6 cellular contexts compared by ENCODE assay signal in the genomic region with DNA sequence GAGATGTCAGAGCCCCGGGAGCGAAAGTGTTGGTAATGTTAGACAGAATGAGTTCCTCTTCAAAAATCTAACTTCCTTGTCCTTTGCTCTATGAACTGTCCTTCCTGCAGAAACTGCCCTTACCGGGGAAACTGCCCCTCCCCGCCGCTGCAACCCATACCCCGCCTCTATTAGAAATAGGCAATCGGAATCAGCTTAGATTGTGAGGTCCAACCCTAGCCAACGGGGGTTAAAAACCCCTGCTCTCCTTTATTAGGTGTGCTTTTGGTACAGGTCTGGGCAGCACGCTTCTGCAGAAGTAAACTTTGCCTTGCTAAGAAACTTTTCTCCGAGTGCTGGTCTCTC. TPM values are rescaled to one million over a fixed set of nuclear protein-coding genes. Genes with fewer than 3 reads are reported as not detected.
DNase-seq lines count a peak whose midpoint lies in the region; ATAC-seq, FAIRE-seq and TF ChIP-seq lines count a peak whose summit lies in the region.

No MANE protein-coding gene starts in this region.

- no peaks in the 10 kb centered on the region for H3K79me1 ChIP-seq in H1 (ENCODE audit: low read depth, low read length)

- BruUV-seq in Caco-2 (replicated peaks; lab: Mats Ljungman, UMichigan), result TSS peak; percentile 79

- H4K20me1 ChIP-seq in MM.1S (ENCODE audit: insufficient read depth, low read length) (no peaks in the 10 kb centered on the region), H1 (replicated peaks in 1 of 2; ENCODE audit: control insufficient read depth in 1 of 2, insufficient read depth in 2 of 2, low read length in 2 of 2) (no peaks in the 10 kb centered on the region)

- H3K36me3 ChIP-seq in Caco-2 (ENCODE audit: control insufficient read depth, insufficient read depth, low read length) (no peaks in the 10 kb centered on the region), MM.1S (replicated peaks; ENCODE audit: insufficient read depth, low read length) (no peaks in the 10 kb centered on the region), H1 (ENCODE audit: control insufficient read depth in 2 of 4, insufficient read depth in 4 of 4, low read length in 3 of 4) (peaks cover 4 to 11% (median 8%) of the 10 kb centered on the region in 4 experiments; a peak in 5 of 8 replicates), skeletal muscle satellite cell (ENCODE audit: insufficient read depth, low read length) (peaks cover 17% of the 10 kb centered on the region)

- no peak overlapping the region for H4K91ac ChIP-seq in H1 (replicated peaks; ENCODE audit: insufficient read length, low read length)

- H3K23ac ChIP-seq in H1 (ENCODE audit: insufficient read length), result no peak overlapping the region

- no peak overlapping the region for H2BK20ac ChIP-seq in H1 (ENCODE audit: low read length)

- H3K4me3 ChIP-seq in Caco-2 (ENCODE audit: low read depth, low read length), result peak overlapping the region; percentile 40
- H3K4me3 ChIP-seq in MM.1S (ENCODE audit: low read length), result peak overlapping the region; percentile 79
- H3K4me3 ChIP-seq in H1 (ENCODE audit: extremely low read depth in 1 of 4, insufficient read depth in 2 of 4, low read depth in 3 of 4, low read length in 4 of 4), result peak overlapping the region; percentile 24 to 72 (median 54)
- H3K4me3 ChIP-seq in skeletal muscle satellite cell (ENCODE audit: low read length), result peak overlapping the region; percentile 68

- H3K4me1 ChIP-seq in Caco-2 (peaks cover 9% of the 10 kb centered on the region), MM.1S (ENCODE audit: low read length) (no peaks in the 10 kb centered on the region), H1 (replicated peaks in 1 of 4; ENCODE audit: control insufficient read depth in 3 of 4, insufficient read depth in 4 of 4, low read length in 3 of 4) (no peaks in the 10 kb centered on the region), skeletal muscle satellite cell (ENCODE audit: control insufficient read depth, insufficient read depth, low read length) (peaks cover 15% of the 10 kb centered on the region)

- no peaks in the 10 kb centered on the region for H3K9me2 ChIP-seq in MM.1S (replicated peaks; ENCODE audit: insufficient read depth, low read length)

- H3K36me3 Mint-ChIP-seq in Caco-2 (ENCODE audit: insufficient read depth, unreplicated experiment), result peaks cover 7% of the 10 kb centered on the region

- peak overlapping the region; percentile 80 for H3K27ac Mint-ChIP-seq in Caco-2 (ENCODE audit: unreplicated experiment)

- H3K79me2 ChIP-seq in MM.1S (ENCODE audit: low read length) (no peaks in the 10 kb centered on the region), H1 (ENCODE audit: control insufficient read depth in 1 of 2, insufficient read depth in 2 of 2, low read length in 2 of 2) (no peaks in the 10 kb centered on the region)

- H2BK15ac ChIP-seq in H1 (ENCODE audit: low read length), result peak overlapping the region; percentile 63; the same call in 1 of the 2 replicates

- H3K9me3 Mint-ChIP-seq in Caco-2 (ENCODE audit: unreplicated experiment), result no peaks in the 10 kb centered on the region

- no peak overlapping the region for H2BK12ac ChIP-seq in H1 (ENCODE audit: low read depth, low read length)

- H4K5ac ChIP-seq in H1 (ENCODE audit: insufficient read length, low read depth, low read length), result no peak overlapping the region

- H2BK120ac ChIP-seq in H1 (replicated peaks; ENCODE audit: low read depth, low read length), result no peak overlapping the region

- peaks cover 13% of the 10 kb centered on the region for H3F3A ChIP-seq in MM.1S (ENCODE audit: insufficient read depth, low read length)

- H3K9me3 ChIP-seq in Caco-2 (no peaks in the 10 kb centered on the region), MM.1S (replicated peaks; ENCODE audit: insufficient read depth, low read length) (no peaks in the 10 kb centered on the region), H1 (ENCODE audit: insufficient read depth in 2 of 2, low read depth in 1 of 2, low read length in 1 of 2) (no peaks in the 10 kb centered on the region), skeletal muscle satellite cell (replicated peaks; ENCODE audit: low read length) (no peaks in the 10 kb centered on the region)

- no peak for TF ChIP-seq POLR2A in H1 (IDR thresholded peaks at IDR 0.05; ENCODE audit: control extremely low read depth in 1 of 2, low read depth in 2 of 2, low read length in 2 of 2)

- 8% methylated on average over 10 of the region's 10 CpGs; no CpG with 5 or more reads in 1 of the 2 experiments for whole genome bisulfite sequencing in H1 (ENCODE audit: extremely low coverage in 1 of 2, insufficient coverage in 1 of 2, insufficient read length in 1 of 2, insufficient replicate concordance in 2 of 2, low coverage in 1 of 2, low lambda C conversion rate in 2 of 2, missing lambda C conversion rate in 1 of 2), 2 experiments

- H4K8ac ChIP-seq in H1 (ENCODE audit: extremely low read depth, insufficient read depth, low read length), result peak overlapping the region; percentile 72; the same call in 1 of the 2 replicates

- ATAC-seq in GM19463 (IDR thresholded peaks at IDR 0.05; ENCODE audit: unreplicated experiment), result no peak

- TF ChIP-seq RAD21 in H1 (IDR thresholded peaks at IDR 0.05 in 1 of 2, conservative IDR thresholded peaks at IDR 0.05 in 1 of 2; ENCODE audit: low read depth in 2 of 2, low read length in 2 of 2), result no peak

- H3K14ac ChIP-seq in H1 (ENCODE audit: insufficient read length), result no peak overlapping the region

- H3K27ac ChIP-seq in MM.1S (ENCODE audit: low read length) (peak overlapping the region; percentile 78; the same call in 1 of the 2 replicates), H1 (ENCODE audit: low read depth, low read length) (peak overlapping the region; percentile 40; the same call in 1 of the 2 replicates)

- H3K27me3 ChIP-seq in Caco-2 (replicated peaks; ENCODE audit: control insufficient read depth, insufficient read depth, low read length) (no peaks in the 10 kb centered on the region), MM.1S (replicated peaks; ENCODE audit: insufficient read depth, low read length) (no peaks in the 10 kb centered on the region), H1 (replicated peaks in 1 of 4; ENCODE audit: control insufficient read depth in 3 of 4, extremely low read depth in 1 of 4, insufficient read depth in 3 of 4, low read length in 3 of 4) (no peaks in the 10 kb centered on the region), skeletal muscle satellite cell (ENCODE audit: control insufficient read depth, insufficient read depth, low read length) (no peaks in the 10 kb centered on the region)

- no peak overlapping the region for H3K4ac ChIP-seq in H1 (replicated peaks; ENCODE audit: insufficient read length, low read depth, low read length)

- peak overlapping the region; percentile 82 for H2BK5ac ChIP-seq in H1 (ENCODE audit: low read depth, low read length)

- H2AK5ac ChIP-seq in H1 (ENCODE audit: low read depth, low read length), result no peak overlapping the region

- H3K56ac ChIP-seq in H1 (replicated peaks; ENCODE audit: insufficient read length, low read depth, low read length), result no peak overlapping the region

- no peaks in the 10 kb centered on the region for H3K27me3 Mint-ChIP-seq in Caco-2 (ENCODE audit: insufficient read depth, unreplicated experiment)

- TF ChIP-seq EP300 in H1 (IDR thresholded peaks at IDR 0.05; ENCODE audit: borderline replicate concordance in 1 of 2, low read depth in 2 of 2, low read length in 2 of 2), result no peak

- POLR2A ChIA-PET in Caco-2 (lab: Charles Lee) (interaction anchor here (0.5 to 1.6 kb wide), 6 partner anchors 12 to 1779 kb away, joined by 4 to 10 read pairs (median 6); partner anchors contain the start of genes CAPNS1, POLR2I, SIPA1L3 and TBCB), H1 (lab: Charles Lee; ENCODE audit: partially characterized antibody) (interaction anchor here (0.5 to 5.0 kb wide), 19 partner anchors 8 to 1778 kb away, joined by 3 to 45 read pairs (median 4); partner anchors contain the start of genes CAPNS1, OVOL3, POLR2I and TBCB)

- H3K23me2 ChIP-seq in H1 (ENCODE audit: low read depth, low read length), result no peaks in the 10 kb centered on the region; the same call in 1 of the 2 replicates

- no peak overlapping the region for H3K18ac ChIP-seq in H1 (ENCODE audit: extremely low read depth, low read length)

- H3K9ac ChIP-seq in MM.1S (ENCODE audit: low read length) (peak overlapping the region; percentile 69), H1 (replicated peaks in 1 of 4; ENCODE audit: extremely low read depth in 1 of 4, low read depth in 3 of 4, low read length in 3 of 4) (peak overlapping the region in 3 of 4 experiments; percentile 31 to 65 (median 57); a peak in 5 of 7 replicates), skeletal muscle satellite cell (ENCODE audit: low read depth, low read length) (peak overlapping the region; percentile 83)

- no peak for FAIRE-seq in H1 (lab: Jason Lieb, UNC)

- peaks cover 13% of the 10 kb centered on the region for H3K4me1 Mint-ChIP-seq in Caco-2 (ENCODE audit: low read depth, unreplicated experiment)

- H3K4me2 ChIP-seq in MM.1S (ENCODE audit: low read depth, low read length) (peak overlapping the region; percentile 95), H1 (ENCODE audit: insufficient read depth in 1 of 2, low read depth in 2 of 2, low read length in 2 of 2) (peak overlapping the region; percentile 36 to 76), skeletal muscle satellite cell (ENCODE audit: low read length) (peak overlapping the region; percentile 91)

- no peak for TF ChIP-seq CTCF in Caco-2 (IDR thresholded peaks at IDR 0.05; ENCODE audit: insufficient read depth in 1 of 2, low read depth in 1 of 2, low read length in 1 of 2, severe bottlenecking in 1 of 2, unreplicated experiment in 1 of 2)
- TF ChIP-seq CTCF in MM.1S (IDR thresholded peaks at IDR 0.05; ENCODE audit: low read length), result no peak
- no peak for TF ChIP-seq CTCF in H1 (IDR thresholded peaks at IDR 0.05; ENCODE audit: control extremely low read depth in 1 of 3, insufficient read depth in 1 of 3, low read depth in 1 of 3, low read length in 3 of 3)

- DNase-seq in Caco-2 (peak; percentile 59 to 62), MM.1S (peak; percentile 20), H1 (ENCODE audit: low read depth in 1 of 2, low spot score in 2 of 2) (no peak), NCI-H774 (lab: John Stamatoyannopoulos, UW) (no peak)

- intact Hi-C loops in Caco-2 (cut with micrococcal nuclease; ENCODE audit: unreplicated experiment), result loop anchor here (1.0 kb wide), 1 partner anchor 11 kb away; no protein-coding TSS in a partner anchor

- peak overlapping the region; percentile 81 for H3K4me3 Mint-ChIP-seq in Caco-2 (ENCODE audit: unreplicated experiment)

- CTCF ChIA-PET in Caco-2 (lab: Charles Lee), result interaction anchor here (0.6 to 2.5 kb wide), 16 partner anchors 10 to 445 kb away, joined by 3 to 27 read pairs (median 4); partner anchors contain the start of genes ALKBH6, CAPNS1, POLR2I and TBCB
- CTCF ChIA-PET in H1 (lab: Charles Lee; ENCODE audit: partially characterized antibody), result interaction anchor here (0.6 to 9.1 kb wide), 24 partner anchors 9 to 1127 kb away, joined by 3 to 157 read pairs (median 4); partner anchors contain the start of genes CAPNS1, POLR2I, TBCB and ZNF146

- peak overlapping the region; percentile 98 for H2AFZ ChIP-seq in MM.1S (ENCODE audit: low read length)
- H2AFZ ChIP-seq in H1 (ENCODE audit: low read length), result 0 out of 2 replicates have a peak overlapping the region, but pooled peaks have one; percentile 12

RNA-seq across cellular contexts. Expression of gene CAPNS1, which starts 11.5 kb away (rescaled TPM):
- 480 and 489 TPM in 2 replicates for total RNA-seq in Caco-2 (2022)
- 382 and 386 TPM in 2 replicates for total RNA-seq in H1 (2021; fragmentation: NEBNext Ultra II Directional; extraction: Animal tissue kit (Norgen Biotek cat#: 25700))
- polyA plus RNA-seq in H1 (2011; rRNA removed), result 438 and 448 TPM in 2 replicates
- 311 TPM for polyA plus RNA-seq in H1 (2011; cell fraction: cytosol; rRNA removed)
- 321 TPM for polyA plus RNA-seq in H1 (2011; cell fraction: nucleus; rRNA removed)
- polyA plus RNA-seq in H1 (2012, experiment 1 of 2), result 410 to 468 TPM (median 461 TPM) in 4 replicates
- 404 TPM for polyA plus RNA-seq in H1 (2012, experiment 2 of 2)
- polyA plus RNA-seq in H1 (2013, experiment 1 of 2), result 301 TPM
- 319 TPM for polyA plus RNA-seq in H1 (2013, experiment 2 of 2)
- polyA minus RNA-seq in H1 (2011; rRNA and poly(A)+ RNA removed), result 347 and 394 TPM in 2 replicates
- polyA minus RNA-seq in H1 (2011; cell fraction: cytosol; rRNA and poly(A)+ RNA removed), result 167 TPM
- polyA minus RNA-seq in H1 (2011; cell fraction: nucleus; rRNA and poly(A)+ RNA removed), result 90.7 TPM
- 257 and 281 TPM in 2 replicates for total RNA-seq in skeletal muscle satellite cell (2012; rRNA removed)

RNA-seq across cellular contexts. Expression of gene TBCB, which starts 13.1 kb away (rescaled TPM):
- 173 and 191 TPM in 2 replicates for total RNA-seq in Caco-2 (2022)
- total RNA-seq in H1 (2021; fragmentation: NEBNext Ultra II Directional; extraction: Animal tissue kit (Norgen Biotek cat#: 25700)), result 153 and 168 TPM in 2 replicates
- 286 and 367 TPM in 2 replicates for polyA plus RNA-seq in H1 (2011; rRNA removed)
- polyA plus RNA-seq in H1 (2011; cell fraction: cytosol; rRNA removed), result 316 TPM
- polyA plus RNA-seq in H1 (2011; cell fraction: nucleus; rRNA removed), result 258 TPM
- polyA plus RNA-seq in H1 (2012, experiment 1 of 2), result 202 to 279 TPM (median 267 TPM) in 4 replicates
- 201 TPM for polyA plus RNA-seq in H1 (2012, experiment 2 of 2)
- 197 TPM for polyA plus RNA-seq in H1 (2013, experiment 1 of 2)
- polyA plus RNA-seq in H1 (2013, experiment 2 of 2), result 204 TPM
- polyA minus RNA-seq in H1 (2011; rRNA and poly(A)+ RNA removed), result 134 and 157 TPM in 2 replicates
- 85.0 TPM for polyA minus RNA-seq in H1 (2011; cell fraction: cytosol; rRNA and poly(A)+ RNA removed)
- 60.8 TPM for polyA minus RNA-seq in H1 (2011; cell fraction: nucleus; rRNA and poly(A)+ RNA removed)
- 162 and 206 TPM in 2 replicates for total RNA-seq in skeletal muscle satellite cell (2012; rRNA removed)

RNA-seq across cellular contexts. Expression of gene POLR2I, which starts 13.7 kb away (rescaled TPM):
- 121 and 129 TPM in 2 replicates for total RNA-seq in Caco-2 (2022)
- 149 and 150 TPM in 2 replicates for total RNA-seq in H1 (2021; fragmentation: NEBNext Ultra II Directional; extraction: Animal tissue kit (Norgen Biotek cat#: 25700))
- 143 and 250 TPM in 2 replicates for polyA plus RNA-seq in H1 (2011; rRNA removed)
- polyA plus RNA-seq in H1 (2011; cell fraction: cytosol; rRNA removed), result 172 TPM
- 280 TPM for polyA plus RNA-seq in H1 (2011; cell fraction: nucleus; rRNA removed)
- polyA plus RNA-seq in H1 (2012, experiment 1 of 2), result 138 to 369 TPM (median 317 TPM) in 4 replicates
- polyA plus RNA-seq in H1 (2012, experiment 2 of 2), result 417 TPM
- 238 TPM for polyA plus RNA-seq in H1 (2013, experiment 1 of 2)
- 265 TPM for polyA plus RNA-seq in H1 (2013, experiment 2 of 2)
- 126 and 159 TPM in 2 replicates for polyA minus RNA-seq in H1 (2011; rRNA and poly(A)+ RNA removed)
- 215 TPM for polyA minus RNA-seq in H1 (2011; cell fraction: cytosol; rRNA and poly(A)+ RNA removed)
- polyA minus RNA-seq in H1 (2011; cell fraction: nucleus; rRNA and poly(A)+ RNA removed), result 57.8 TPM
- total RNA-seq in skeletal muscle satellite cell (2012; rRNA removed), result 42.3 and 53.5 TPM in 2 replicates

RNA-seq across cellular contexts. Expression of gene OVOL3, which starts 17.4 kb away (rescaled TPM):
- not detected in 2 replicates for total RNA-seq in Caco-2 (2022)
- total RNA-seq in H1 (2021; fragmentation: NEBNext Ultra II Directional; extraction: Animal tissue kit (Norgen Biotek cat#: 25700)), result not detected in 2 replicates
- 0.31 and 0.45 TPM in 2 replicates for polyA plus RNA-seq in H1 (2011; rRNA removed)
- not detected for polyA plus RNA-seq in H1 (2011; cell fraction: cytosol; rRNA removed)
- polyA plus RNA-seq in H1 (2011; cell fraction: nucleus; rRNA removed), result 0.60 TPM
- polyA plus RNA-seq in H1 (2012, experiment 1 of 2), result not detected in 4 replicates
- polyA plus RNA-seq in H1 (2012, experiment 2 of 2), result not detected
- not detected for polyA plus RNA-seq in H1 (2013, experiment 1 of 2)
- not detected for polyA plus RNA-seq in H1 (2013, experiment 2 of 2)
- not detected in 2 replicates for polyA minus RNA-seq in H1 (2011; rRNA and poly(A)+ RNA removed)
- polyA minus RNA-seq in H1 (2011; cell fraction: cytosol; rRNA and poly(A)+ RNA removed), result not detected
- polyA minus RNA-seq in H1 (2011; cell fraction: nucleus; rRNA and poly(A)+ RNA removed), result not detected
- not detected in 2 replicates for total RNA-seq in skeletal muscle satellite cell (2012; rRNA removed)

RNA-seq across cellular contexts. Expression of gene COX7A1, which starts 23.9 kb away (rescaled TPM):
- not detected in 2 replicates for total RNA-seq in Caco-2 (2022)
- 0.60 and 0.75 TPM in 2 replicates for total RNA-seq in H1 (2021; fragmentation: NEBNext Ultra II Directional; extraction: Animal tissue kit (Norgen Biotek cat#: 25700))
- 0.60 and 0.96 TPM in 2 replicates for polyA plus RNA-seq in H1 (2011; rRNA removed)
- 0.43 TPM for polyA plus RNA-seq in H1 (2011; cell fraction: cytosol; rRNA removed)
- 1.9 TPM for polyA plus RNA-seq in H1 (2011; cell fraction: nucleus; rRNA removed)
- 0.88 to 23.4 TPM (median 2.0 TPM) in 4 replicates for polyA plus RNA-seq in H1 (2012, experiment 1 of 2)
- 0.43 TPM for polyA plus RNA-seq in H1 (2012, experiment 2 of 2)
- 0.93 TPM for polyA plus RNA-seq in H1 (2013, experiment 1 of 2)
- polyA plus RNA-seq in H1 (2013, experiment 2 of 2), result 0.96 TPM
- not detected in 2 replicates for polyA minus RNA-seq in H1 (2011; rRNA and poly(A)+ RNA removed)
- not detected for polyA minus RNA-seq in H1 (2011; cell fraction: cytosol; rRNA and poly(A)+ RNA removed)
- not detected for polyA minus RNA-seq in H1 (2011; cell fraction: nucleus; rRNA and poly(A)+ RNA removed)
- 3.5 and 4.8 TPM in 2 replicates for total RNA-seq in skeletal muscle satellite cell (2012; rRNA removed)

Comparison
In these comparisons a context has a peak if more than half of its experiments do, and no peak if none do; other contexts are left out.
1. DNase-seq: peak in Caco-2 (2 of 2) and MM.1S (single experiment); none in H1 (0 of 2) and NCI-H774 (single experiment).
2. Peak in every context shown above with its lines, with median percentiles within 50 percentile points of each other: H3K4me3 ChIP-seq, H3K4me2 ChIP-seq and H3K9ac ChIP-seq.